1 cellular context compared by ENCODE assay signal in the genomic region with DNA sequence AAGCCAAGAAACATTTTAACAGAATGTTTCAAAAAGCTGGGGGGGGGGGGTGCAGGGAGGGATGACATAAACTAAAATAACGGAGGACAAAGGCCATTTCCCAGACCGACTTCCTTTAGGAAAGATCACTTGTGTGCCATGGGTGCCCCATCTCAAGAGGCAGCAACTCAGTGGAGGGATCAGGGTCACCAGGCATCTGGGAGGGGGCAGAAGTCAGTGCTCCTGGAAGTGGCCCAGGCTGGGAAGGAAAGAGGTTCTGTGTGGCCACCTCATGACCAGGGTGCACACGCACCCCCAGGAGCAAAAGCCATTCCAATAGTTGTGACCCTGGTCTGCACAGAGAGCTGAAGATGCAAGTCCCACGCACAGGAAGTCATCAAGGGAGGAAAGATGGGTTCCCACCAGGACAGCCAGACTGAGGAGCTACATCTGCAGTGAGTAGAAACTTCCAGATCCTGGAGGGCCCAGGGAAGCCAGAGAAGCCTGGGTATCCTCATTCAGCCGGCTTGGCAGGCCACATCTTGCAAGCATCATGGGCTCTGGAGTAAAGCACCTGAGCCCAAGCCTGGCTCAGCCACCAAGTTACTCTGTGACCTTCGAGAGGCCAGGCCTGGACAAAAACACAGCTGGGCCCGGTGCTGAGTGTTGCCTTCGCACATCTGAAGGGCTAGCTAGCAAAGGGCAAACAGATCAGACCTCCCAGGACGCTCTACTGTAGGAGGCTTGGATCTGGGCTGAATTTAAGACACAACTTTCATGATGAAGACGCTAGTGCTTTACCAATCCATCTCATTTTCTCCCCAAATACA.
TF ChIP-seq lines count a peak whose summit lies in the region.

No MANE protein-coding gene starts in this region.

TF ChIP-seq in H1, 55 proteins besides CTCF, POLR2A, EP300 and RAD21:
- TF ChIP-seq RBBP5 (IDR thresholded peaks at IDR 0.05; ENCODE audit: borderline replicate concordance, low read depth, low read length) (no peak), KDM5A (IDR thresholded peaks at IDR 0.05; ENCODE audit: low read length) (no peak)
